In genomic region chr9:91777437-91777836, GRCh38 we compare ENCODE assay signal across 18 cellular contexts.
DNase-seq lines count a peak whose midpoint lies in the region; ATAC-seq and TF ChIP-seq lines count a peak whose summit lies in the region.
"Had no signal": no experiment of that assay in that cellular context is flagged by ENCODE, and none has a peak within 500 bp of the region (broad histone marks: within the 10 kb centered on the region; RNA-seq: fewer than 3 reads in every experiment).

No MANE protein-coding gene starts in this region.

- no peaks in the 10 kb centered on the region for H3K36me3 ChIP-seq in smooth muscle cell (ENCODE audit: low read depth)
- no peaks in the 10 kb centered on the region for H3K36me3 ChIP-seq in heart left ventricle
- H3K36me3 ChIP-seq: cardiac muscle cell, tibial nerve had no signal

- WGBS in smooth muscle cell (ENCODE audit: low lambda C conversion rate): 42% methylated on average over 3 of the region's 3 CpGs
- 49 to 77% (median 66%) methylated on average over 3 of the region's 3 CpGs for WGBS in heart left ventricle, 4 donors

- no peaks in the 10 kb centered on the region for H3K27me3 ChIP-seq in smooth muscle cell (ENCODE audit: low read depth)
- peaks cover 0 to 13% (median 0%) of the 10 kb centered on the region in 9 donors for H3K27me3 ChIP-seq in heart left ventricle
- H3K27me3 ChIP-seq: cardiac muscle cell, tibial nerve had no signal

- H3K9me3 ChIP-seq in smooth muscle cell (replicated peaks; ENCODE audit: low read depth) (no peaks in the 10 kb centered on the region), heart left ventricle (no peaks in the 10 kb centered on the region)
- H3K9me3 ChIP-seq: tibial nerve had no signal

- H3F3A ChIP-seq in smooth muscle cell (ENCODE audit: low read depth): no peaks in the 10 kb centered on the region

- H3K9ac ChIP-seq in smooth muscle cell (ENCODE audit: low read depth): peak overlapping the region; percentile 1

- H3K4me2 ChIP-seq in smooth muscle cell: peak overlapping the region; percentile 49

- DNase-seq in H4 (ENCODE audit: low spot score) (peak; percentile 26), astrocyte of the cerebellum (ENCODE audit: low read depth) (peak; percentile 57), foreskin fibroblast (peak; percentile 47 to 85), smooth muscle cell (lab: John Stamatoyannopoulos, UW; ENCODE audit: unreplicated experiment) (no peak), NCI-H1694 treated with DMSO at 0.1 percent for 48 hours (lab: John Stamatoyannopoulos, UW) (no peak), HUDEP-2 (lab: John Stamatoyannopoulos, UW; ENCODE audit: unreplicated experiment in 76 of 76) (no peak), heart left ventricle (no peak)
- DNase-seq: activated CD4-positive, alpha-beta T cell treated with anti-CD3 and anti-CD28 coated beads for 1 hour; activated naive CD4-positive, alpha-beta T cell; endodermal cell; mesendoderm; NCI-H1048; right cardiac atrium; Right ventricle myocardium superior; stimulated activated CD4-positive, alpha-beta T cell treated with anti-CD3 and anti-CD28 coated beads, Interleukin-4, amount 100 ng/mL, for 4 hours; T-helper 2 cell had no signal

- peak overlapping the region; percentile 74 for H3K27ac ChIP-seq in smooth muscle cell (ENCODE audit: low read depth)
- H3K27ac ChIP-seq in heart left ventricle: no peak overlapping the region
- H3K27ac ChIP-seq: cardiac muscle cell, tibial nerve had no signal

- H4K20me1 ChIP-seq in smooth muscle cell (ENCODE audit: low read depth): no peaks in the 10 kb centered on the region

- ATAC-seq in heart left ventricle: no peak
- ATAC-seq: right cardiac atrium had no signal

- no peak overlapping the region for H2AFZ ChIP-seq in smooth muscle cell (ENCODE audit: low read depth)

- no peak for TF ChIP-seq POLR2A in heart left ventricle (IDR thresholded peaks at IDR 0.05)

- H3K4me1 ChIP-seq in smooth muscle cell (ENCODE audit: low read depth) (peaks cover 9% of the 10 kb centered on the region), heart left ventricle (no peaks in the 10 kb centered on the region)

- TF ChIP-seq CTCF in astrocyte of the cerebellum (IDR thresholded peaks at IDR 0.05; ENCODE audit: low read depth, low read length, missing control alignments) (no peak), foreskin fibroblast (IDR thresholded peaks at IDR 0.05; ENCODE audit: low read depth, low read length) (no peak), smooth muscle cell (IDR thresholded peaks at IDR 0.05; ENCODE audit: borderline replicate concordance, insufficient read depth, poor library complexity, severe bottlenecking) (no peak), heart left ventricle (IDR thresholded peaks at IDR 0.05) (no peak)

- intact Hi-C loops in heart left ventricle (cut with DNase I): loop anchor here in 6 of 10 donors (5.0 to 10.0 kb wide), 5 partner anchors 167 to 200 kb away; partner anchors contain the start of gene ROR2 (in 2 of the 6)

- no peaks in the 10 kb centered on the region for H3K79me2 ChIP-seq in smooth muscle cell (ENCODE audit: low read depth)

- H3K4me3 ChIP-seq in astrocyte of the cerebellum (ENCODE audit: low read depth, low read length): no peak overlapping the region
- H3K4me3 ChIP-seq in foreskin fibroblast (ENCODE audit: low read depth in 1 of 2, low read length in 2 of 2): no peak overlapping the region
- no peak overlapping the region for H3K4me3 ChIP-seq in smooth muscle cell
- no peak overlapping the region for H3K4me3 ChIP-seq in heart left ventricle
- H3K4me3 ChIP-seq: cardiac muscle cell, tibial nerve had no signal

- in situ Hi-C loops in astrocyte of the cerebellum (cut with HindIII; ENCODE audit: low sequenced_read_pairs): loop anchor here (5.0 to 10.0 kb wide), 2 partner anchors 185 to 247 kb away; no protein-coding TSS in a partner anchor

Comparison
In these comparisons a context has a peak if more than half of its experiments do, and no peak if none do; other contexts are left out.
1. DNase-seq: peak in H4 (single experiment), astrocyte of the cerebellum (single experiment) and foreskin fibroblast (2 of 2); none in smooth muscle cell (single experiment), NCI-H1694 treated with DMSO at 0.1 percent for 48 hours (single experiment), HUDEP-2 (0 of 76) and heart left ventricle (0 of 5).